In genomic region chr6:119340766-119341487, GRCh38 we compare ENCODE assay signal across 13 cellular contexts. TPM values are rescaled to one million over a fixed set of nuclear protein-coding genes. Genes with fewer than 3 reads are reported as not detected.
DNase-seq lines count a peak whose midpoint lies in the region; ATAC-seq, FAIRE-seq and TF ChIP-seq lines count a peak whose summit lies in the region.
"Had no signal": no experiment of that assay in that cellular context is flagged by ENCODE, and none has a peak within 500 bp of the region (broad histone marks: within the 10 kb centered on the region; RNA-seq: fewer than 3 reads in every experiment).

No MANE protein-coding gene starts in this region.

- TF ChIP-seq CTCF in fibroblast of villous mesenchyme (IDR thresholded peaks at IDR 0.05; ENCODE audit: insufficient read depth, low read depth, low read length), result no peak
- no peak for TF ChIP-seq CTCF in retinal pigment epithelial cell (conservative IDR thresholded peaks at IDR 0.05; ENCODE audit: low read depth, low read length)

- FAIRE-seq in GM19239 (lab: Jason Lieb, UNC), result peak; percentile 47

- H3K4me3 ChIP-seq in fibroblast of villous mesenchyme (ENCODE audit: low read depth, low read length) (peak overlapping the region; percentile 13), retinal pigment epithelial cell (ENCODE audit: low read length) (no peak overlapping the region)

- DNase-seq in GM19239 (ENCODE audit: insufficient read length, low spot score) (no peak), OCI-M1 (lab: John Stamatoyannopoulos, UW) (peak; percentile 81), fibroblast of villous mesenchyme (ENCODE audit: low read depth) (peak; percentile 61), retinal pigment epithelial cell (ENCODE audit: low read depth) (peak; percentile 36)
- no peak for DNase-seq in activated naive CD4-positive, alpha-beta T cell (lab: John Stamatoyannopoulos, UW)
- DNase-seq: activated naive CD8-positive, alpha-beta T cell treated with anti-CD3 and anti-CD28 coated beads, Interleukin-2, amount 10 ng/mL, durations not matched to agents 7 days and 5 days; DMS53; IMR-90; NCI-H2081; RPMI8226; stimulated activated CD4-positive, alpha-beta T cell treated with anti-CD3 and anti-CD28 coated beads, Interleukin-1b, Interleukin-23, amount 100 ng/mL, for 48 hours had no signal

- ATAC-seq in HG03469 (IDR thresholded peaks at IDR 0.05; ENCODE audit: unreplicated experiment) (no peak), HG02678 (IDR thresholded peaks at IDR 0.05; ENCODE audit: unreplicated experiment) (no peak)

RNA-seq across cellular contexts. Expression of gene MAN1A1, which starts 8.6 kb away (rescaled TPM):
- 76.3 and 104 TPM in 2 replicates for total RNA-seq in fibroblast of villous mesenchyme

Comparison
In these comparisons a context has a peak if more than half of its experiments do, and no peak if none do; other contexts are left out.
1. DNase-seq: peak in OCI-M1 (single experiment), fibroblast of villous mesenchyme (single experiment) and retinal pigment epithelial cell (single experiment); none in GM19239 (single experiment) and activated naive CD4-positive, alpha-beta T cell (0 of 4).